8 cellular contexts compared by ENCODE assay signal in the genomic region with DNA sequence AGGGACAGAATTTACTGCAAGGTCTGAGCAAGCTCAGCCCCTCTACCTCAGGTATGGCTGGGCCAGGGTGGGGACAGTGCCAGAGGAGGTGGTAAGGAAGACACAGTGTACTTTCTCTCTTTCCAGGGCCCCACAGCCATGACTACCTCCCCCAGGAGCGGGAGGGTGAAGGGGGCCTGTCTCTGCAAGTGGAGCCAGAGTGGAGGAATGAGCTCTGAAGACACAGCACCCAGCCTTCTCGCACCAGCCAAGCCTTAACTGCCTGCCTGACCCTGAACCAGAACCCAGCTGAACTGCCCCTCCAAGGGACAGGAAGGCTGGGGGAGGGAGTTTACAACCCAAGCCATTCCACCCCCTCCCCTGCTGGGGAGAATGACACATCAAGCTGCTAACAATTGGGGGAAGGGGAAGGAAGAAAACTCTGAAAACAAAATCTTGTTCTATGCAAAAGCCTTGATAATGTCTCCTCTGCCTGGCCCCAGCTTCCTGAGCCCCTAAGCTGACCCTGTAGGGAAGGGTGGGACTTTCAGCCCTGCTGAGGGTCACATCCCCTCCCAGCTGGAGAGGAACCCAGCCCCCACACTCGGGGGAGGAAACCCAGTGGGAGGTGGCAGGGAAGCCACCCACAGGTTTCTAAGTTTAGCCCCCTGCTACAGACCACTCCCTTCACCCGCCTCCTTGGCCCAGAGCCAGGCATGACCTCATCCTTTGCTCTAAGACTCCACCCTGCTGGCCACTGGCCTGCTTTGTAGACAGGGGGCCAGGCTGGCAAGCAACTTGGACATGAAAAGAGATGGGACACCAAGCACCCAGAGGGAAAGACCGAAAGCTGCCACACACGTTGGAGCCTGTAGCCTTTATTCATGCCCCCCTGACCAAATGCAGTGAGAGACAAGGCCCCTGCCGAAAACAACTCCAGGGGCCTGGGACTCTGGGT. TPM values are rescaled to one million over a fixed set of nuclear protein-coding genes. Genes with fewer than 3 reads are reported as not detected.
DNase-seq lines count a peak whose midpoint lies in the region; ATAC-seq and TF ChIP-seq lines count a peak whose summit lies in the region.

No MANE protein-coding gene starts in this region.

- TF ChIP-seq POLR2A in lower leg skin (IDR thresholded peaks at IDR 0.05), result no peak

- peak; percentile 38 for ATAC-seq in HG03108 (IDR thresholded peaks at IDR 0.05; ENCODE audit: unreplicated experiment)

- intact Hi-C loops in lower leg skin (cut with DNase I; ENCODE audit: low total_unique reads), result loop anchor here (10.0 kb wide), 1 partner anchor 196 kb away; the partner anchor contains the start of gene WNT2B

- WGBS in lower leg skin, 2 donors, result 12 to 18% methylated on average over 7 of the region's 7 CpGs

- no peak overlapping the region for H3K4me3 ChIP-seq in lower leg skin (ENCODE audit: low read depth, poor library complexity, severe bottlenecking)

- in situ Hi-C loops in GM13977 (cut with MboI; ENCODE audit: low pct_unique_long_range_greater_than_20kb, low sequenced_read_pairs, unreplicated experiment), result loop anchor here (10.0 kb wide), 1 partner anchor 306 kb away; the partner anchor contains the start of gene CTTNBP2NL

- TF ChIP-seq CTCF in GM13977 (IDR thresholded peaks at IDR 0.05; ENCODE audit: extremely low read depth, insufficient read depth, missing control alignments), result no peak
- no peak for TF ChIP-seq CTCF in lower leg skin (IDR thresholded peaks at IDR 0.05)

- DNase-seq in GM13977 (ENCODE audit: low spot score), result peak; percentile 79
- DNase-seq in NCI-H460 (ENCODE audit: extremely low read depth, low read depth), result peak; percentile 78
- DNase-seq in activated CD4-positive, alpha-beta T cell treated with anti-CD3 and anti-CD28 coated beads, Interleukin-2, amount 50 U/mL, for 1 hour, result peak; percentile 57
- peak; percentile 96 to 99 for DNase-seq in dermis microvascular lymphatic vessel endothelial cell (ENCODE audit: low read depth in 2 of 2)
- peak; percentile 93 to 99 for DNase-seq in lower leg skin (ENCODE audit: low spot score in 2 of 2)
- peak; percentile 55 for DNase-seq in stimulated activated CD8-positive, alpha-beta memory T cell treated with anti-CD3 and anti-CD28 coated beads, Interleukin-12 subunit alpha, Interleukin-12 subunit beta, amount 100 ng/mL, for 1 hour (ENCODE audit: low read depth)
- DNase-seq in NCI-H128 (lab: John Stamatoyannopoulos, UW; ENCODE audit: unreplicated experiment), result no peak

RNA-seq across cellular contexts. Expression of gene RHOC, which starts 6.4 kb away (rescaled TPM):
- 76.9 and 96.3 TPM in 2 replicates for total RNA-seq in NCI-H460 (2014; rRNA removed; shearing (Covaris generic))
- polyA plus RNA-seq in NCI-H460 (2014; cell fraction: nucleus; rRNA removed), result 98.2 and 111 TPM in 2 replicates
- total RNA-seq in dermis microvascular lymphatic vessel endothelial cell (559 and 569 TPM in 2 replicates), lower leg skin (100 to 1,000 TPM; 133 to 214 (median 184) TPM)

RNA-seq across cellular contexts. Expression of gene PPM1J, which starts 14.6 kb away (rescaled TPM):
- total RNA-seq in NCI-H460 (2014; rRNA removed; shearing (Covaris generic)), result 0.69 and 0.72 TPM in 2 replicates
- 0.78 and 0.81 TPM in 2 replicates for polyA plus RNA-seq in NCI-H460 (2014; cell fraction: nucleus; rRNA removed)
- total RNA-seq in dermis microvascular lymphatic vessel endothelial cell (0.64 and 0.76 TPM in 2 replicates), lower leg skin (10 to 100 TPM; 11.9 to 16.5 (median 13.9) TPM)

RNA-seq across cellular contexts. Expression of gene MOV10, which starts 26.1 kb away (rescaled TPM):
- 25.8 and 29.5 TPM in 2 replicates for total RNA-seq in NCI-H460 (2014; rRNA removed; shearing (Covaris generic))
- polyA plus RNA-seq in NCI-H460 (2014; cell fraction: nucleus; rRNA removed), result 64.5 and 83.7 TPM in 2 replicates
- total RNA-seq in dermis microvascular lymphatic vessel endothelial cell (37.5 and 58.7 TPM in 2 replicates), lower leg skin (100 to 1,000 TPM in 1 of 4 donors, 10 to 100 TPM in 3; 46.2 to 105 (median 56.8) TPM)
